16 cellular contexts compared by ENCODE assay signal in genomic region chr1:199122532-199123311, GRCh38.
DNase-seq lines count a peak whose midpoint lies in the region; ATAC-seq and TF ChIP-seq lines count a peak whose summit lies in the region.
"Had no signal": no experiment of that assay in that cellular context is flagged by ENCODE, and none has a peak within 500 bp of the region (broad histone marks: within the 10 kb centered on the region; RNA-seq: fewer than 3 reads in every experiment).

No MANE protein-coding gene starts in this region.

- DNase-seq in GM04503 (ENCODE audit: low read depth), result peak; percentile 5
- peak; percentile 58 for DNase-seq in NCI-H226
- DNase-seq in cardiac fibroblast (ENCODE audit: low read depth in 2 of 2), result peak; percentile 31 to 78
- DNase-seq in non-pigmented ciliary epithelial cell (ENCODE audit: low read depth), result peak; percentile 40
- no peak for DNase-seq in mucosa of gallbladder (ENCODE audit: low spot score)
- no peak for DNase-seq in AML-193 (lab: John Stamatoyannopoulos, UW)
- no peak for DNase-seq in activated CD4-positive, alpha-beta T cell treated with anti-CD3 and anti-CD28 coated beads for 1 hour
- DNase-seq: activated CD8-positive, alpha-beta memory T cell treated with anti-CD3 and anti-CD28 coated beads, Interleukin-2, amount 50 U/mL, for 4 hours; activated naive CD4-positive, alpha-beta T cell treated with anti-CD3 and anti-CD28 coated beads, Interleukin-2, amount 10 ng/mL, durations not matched to agents 7 days and 5 days; DMS53; endodermal cell; left lung; naive B cell; NCI-H345; stimulated activated CD8-positive, alpha-beta memory T cell treated with anti-CD3 and anti-CD28 coated beads, Interleukin-4, amount 100 ng/mL, for 48 hours had no signal

- H3K4me3 ChIP-seq in cardiac fibroblast (replicated peaks in 1 of 2; ENCODE audit: low read depth in 2 of 2, low read length in 2 of 2), result no peak overlapping the region
- H3K4me3 ChIP-seq: left lung had no signal

- ATAC-seq in GM19467 (IDR thresholded peaks at IDR 0.05; ENCODE audit: unreplicated experiment), result no peak

- TF ChIP-seq CTCF in cardiac fibroblast (IDR thresholded peaks at IDR 0.05; ENCODE audit: low read depth, low read length), result no peak

Comparison
In these comparisons a context has a peak if more than half of its experiments do, and no peak if none do; other contexts are left out.
1. DNase-seq: peak in GM04503 (single experiment), NCI-H226 (single experiment), cardiac fibroblast (2 of 2) and non-pigmented ciliary epithelial cell (single experiment); none in mucosa of gallbladder (single experiment), AML-193 (0 of 2) and activated CD4-positive, alpha-beta T cell treated with anti-CD3 and anti-CD28 coated beads for 1 hour (single experiment).